ENCODE assay signal across 24 cellular contexts in the genomic region with DNA sequence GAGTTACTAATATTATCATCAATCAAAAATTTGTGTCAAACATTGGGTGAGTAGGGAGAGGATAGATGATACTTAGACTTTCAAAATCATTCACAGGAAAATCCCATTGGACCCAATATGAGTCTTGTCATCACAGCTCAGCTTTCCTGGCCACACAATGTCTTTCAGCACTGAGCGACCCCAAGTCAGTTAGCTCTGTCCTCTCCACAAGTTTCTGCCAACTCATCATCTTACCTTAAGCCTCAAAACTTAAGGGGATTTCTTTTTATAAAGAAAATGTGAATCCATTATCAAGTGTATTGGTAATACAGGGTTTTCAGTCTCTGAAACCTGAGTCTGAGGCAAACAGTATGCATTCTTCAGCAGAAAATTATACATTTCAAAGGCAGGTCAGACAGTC.
"Had no signal": no experiment of that assay in that cellular context is flagged by ENCODE, and none has a peak within 500 bp of the region (broad histone marks: within the 10 kb centered on the region; RNA-seq: fewer than 3 reads in every experiment).

No MANE protein-coding gene starts in this region.

- H3K27ac ChIP-seq: lower lobe of right lung, neural progenitor cell, sigmoid colon, testis, vagina, WERI-Rb-1 had no signal

- H3K9me3 ChIP-seq: lower lobe of right lung, mucosa of descending colon, sigmoid colon, testis, vagina had no signal

- ATAC-seq: activated CD8-positive, alpha-beta T cell treated with anti-CD3 and anti-CD28 coated beads, Interleukin-2, amount 10 ng/mL, durations not matched to agents 7 days and 5 days; esophagus mucosa; left lobe of liver; lower lobe of right lung; mucosa of descending colon; stimulated activated memory B cell treated with anti-CD40 and anti-IgM and Interleukin-4, amounts not matched to agents 10 μg/mL and 1 μg/mL and 100 μg/mL, for 72 hours; T-cell had no signal

- DNase-seq: activated CD4-positive, CD25-positive, alpha-beta regulatory T cell treated with anti-CD3 and anti-CD28 coated beads, Interleukin-2, amount 50 U/mL, for 72 hours; activated CD8-positive, alpha-beta T cell treated with anti-CD3 and anti-CD28 coated beads, Interleukin-2, amount 10 ng/mL, durations not matched to agents 7 days and 5 days; activated gamma-delta T cell; central memory CD4-positive, alpha-beta T cell; dermis blood vessel endothelial cell; effector memory CD4-positive, alpha-beta T cell; foreskin melanocyte; lower lobe of right lung; mesendoderm; mucosa of descending colon; posterior cingulate gyrus; sigmoid colon; stimulated activated CD4-positive, alpha-beta T cell treated with anti-CD3 and anti-CD28 coated beads, Interleukin-15, amount 100 ng/mL, for 24 hours; T-cell; testis had no signal

- H3K4me2 ChIP-seq: neural progenitor cell, smooth muscle cell had no signal

- H3K4me3 ChIP-seq: lower lobe of right lung, mucosa of descending colon, neural progenitor cell, sigmoid colon, smooth muscle cell, testis, vagina had no signal

- H3K9ac ChIP-seq: neural progenitor cell had no signal

- H3K4me1 ChIP-seq: lower lobe of right lung, neural progenitor cell, sigmoid colon, testis, vagina had no signal

- FAIRE-seq: astrocyte, endothelial cell of umbilical vein had no signal

- H3K27me3 ChIP-seq: neural progenitor cell, sigmoid colon, testis, vagina had no signal

- H2AFZ ChIP-seq: neural progenitor cell had no signal

- H3K36me3 ChIP-seq: neural progenitor cell, WERI-Rb-1 had no signal
